Comparison of ENCODE assay signal across 16 cellular contexts in the genomic region with DNA sequence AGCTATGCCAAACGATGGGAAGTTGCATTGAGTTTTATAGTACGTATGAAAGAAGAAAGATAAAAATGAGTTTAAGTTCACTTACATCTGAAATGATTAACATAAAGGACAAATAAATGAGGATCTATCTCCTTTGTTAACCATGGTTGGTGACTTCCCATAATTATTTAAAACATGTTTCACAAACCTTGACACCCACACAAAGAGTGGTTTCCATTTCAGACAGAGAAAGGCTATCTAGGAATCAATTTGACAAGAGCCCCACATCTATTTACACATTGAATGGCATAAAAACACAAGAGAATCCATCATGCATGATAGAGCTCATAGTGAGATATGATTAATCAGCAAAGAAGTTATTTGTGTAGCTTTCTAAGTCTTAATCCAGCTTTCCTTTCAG. TPM values are rescaled to one million over a fixed set of nuclear protein-coding genes. Genes with fewer than 3 reads are reported as not detected.
A peak's percentile ranks its signal among the peaks of the same experiment; 100 is the strongest.
DNase-seq lines count a peak whose midpoint lies in the region; ATAC-seq and TF ChIP-seq lines count a peak whose summit lies in the region.
"Had no signal": no experiment of that assay in that cellular context is flagged by ENCODE, and none has a peak within 500 bp of the region (broad histone marks: within the 10 kb centered on the region; RNA-seq: fewer than 3 reads in every experiment).

No MANE protein-coding gene starts in this region.

- no peak overlapping the region for H3K27ac ChIP-seq in KMS-11
- H3K27ac ChIP-seq in substantia nigra (ENCODE audit: low read depth, low read length, poor library complexity, severe bottlenecking), result no peak overlapping the region

- peaks cover 43% of the 10 kb centered on the region for H3K4me1 Mint-ChIP-seq in activated CD4-positive, alpha-beta memory T cell treated with anti-CD3 and anti-CD28 coated beads, Interleukin-2, amount 10 ng/mL, durations not matched to agents 7 days and 5 days
- H3K4me1 Mint-ChIP-seq in activated CD4-positive, alpha-beta memory T cell treated with anti-CD3 and anti-CD28 coated beads for 36 hours (ENCODE audit: low read depth), result peaks cover 6% of the 10 kb centered on the region
- H3K4me1 Mint-ChIP-seq in activated B cell treated with CpG ODN at 0.5 μM for 24 hours, result peaks cover 85% of the 10 kb centered on the region
- peaks cover 27% of the 10 kb centered on the region for H3K4me1 Mint-ChIP-seq in stimulated activated effector memory CD8-positive, alpha-beta T cell treated with anti-CD3 and anti-CD28 coated beads, Interleukin-12 subunit alpha, Interleukin-12 subunit beta, amount 100 ng/mL, for 72 hours

- no peaks in the 10 kb centered on the region for H3K27me3 ChIP-seq in KMS-11 (ENCODE audit: insufficient read depth, low read depth)

- intact Hi-C loops in activated CD4-positive, alpha-beta memory T cell treated with anti-CD3 and anti-CD28 coated beads for 36 hours (cut with micrococcal nuclease), result no loop called here
- intact Hi-C loops in activated B cell treated with CpG ODN at 0.5 μM for 24 hours (cut with micrococcal nuclease), result loop anchor here (2.0 kb wide), 1 partner anchor 15 kb away; no protein-coding TSS in a partner anchor

- peaks cover 51% of the 10 kb centered on the region for H3K27me3 Mint-ChIP-seq in activated CD4-positive, alpha-beta memory T cell treated with anti-CD3 and anti-CD28 coated beads, Interleukin-2, amount 10 ng/mL, durations not matched to agents 7 days and 5 days
- peaks cover 31% of the 10 kb centered on the region for H3K27me3 Mint-ChIP-seq in activated CD4-positive, alpha-beta memory T cell treated with anti-CD3 and anti-CD28 coated beads for 36 hours
- no peaks in the 10 kb centered on the region for H3K27me3 Mint-ChIP-seq in activated B cell treated with CpG ODN at 0.5 μM for 24 hours

- ATAC-seq in activated B cell treated with CpG ODN at 0.5 μM for 24 hours (ENCODE audit: low read depth), result no peak
- ATAC-seq in stimulated activated effector memory CD8-positive, alpha-beta T cell treated with anti-CD3 and anti-CD28 coated beads, Interleukin-12 subunit alpha, Interleukin-12 subunit beta, amount 100 ng/mL, for 72 hours, result peak; percentile 38
- no peak for ATAC-seq in GM18867 (IDR thresholded peaks at IDR 0.05; ENCODE audit: unreplicated experiment)
- ATAC-seq: HCT116 had no signal

- CTCF ChIA-PET in activated CD4-positive, alpha-beta memory T cell treated with anti-CD3 and anti-CD28 coated beads, Interleukin-2, amount 10 ng/mL, durations not matched to agents 7 days and 5 days (lab: Charles Lee), result interaction anchor here (1.5 to 1.6 kb wide), 2 partner anchors 15 to 25 kb away, joined by 4 read pairs; a partner anchor contains a TSS
- CTCF ChIA-PET in activated CD4-positive, alpha-beta memory T cell treated with anti-CD3 and anti-CD28 coated beads for 36 hours (lab: Charles Lee), result no interaction called here
- CTCF ChIA-PET in activated B cell treated with CpG ODN at 0.5 μM for 24 hours (lab: Charles Lee), result interaction anchor here (1.1 kb wide), 1 partner anchor 123 kb away, joined by 5 read pairs; no protein-coding TSS in a partner anchor

- no peak overlapping the region for H3K4me3 Mint-ChIP-seq in activated CD4-positive, alpha-beta memory T cell treated with anti-CD3 and anti-CD28 coated beads, Interleukin-2, amount 10 ng/mL, durations not matched to agents 7 days and 5 days
- H3K4me3 Mint-ChIP-seq in activated CD4-positive, alpha-beta memory T cell treated with anti-CD3 and anti-CD28 coated beads for 36 hours, result no peak overlapping the region
- H3K4me3 Mint-ChIP-seq in activated B cell treated with CpG ODN at 0.5 μM for 24 hours, result peak overlapping the region; percentile 81
- H3K4me3 Mint-ChIP-seq in stimulated activated effector memory CD8-positive, alpha-beta T cell treated with anti-CD3 and anti-CD28 coated beads, Interleukin-12 subunit alpha, Interleukin-12 subunit beta, amount 100 ng/mL, for 72 hours, result no peak overlapping the region

- H3K79me2 ChIP-seq in KMS-11 (ENCODE audit: insufficient read depth, low read depth), result no peaks in the 10 kb centered on the region

- DNase-seq in activated CD4-positive, alpha-beta memory T cell treated with anti-CD3 and anti-CD28 coated beads, Interleukin-2, amount 10 ng/mL, durations not matched to agents 7 days and 5 days, result no peak
- DNase-seq in activated CD4-positive, alpha-beta memory T cell treated with anti-CD3 and anti-CD28 coated beads for 36 hours, result no peak
- DNase-seq in activated B cell treated with CpG ODN at 0.5 μM for 24 hours (no peak), substantia nigra (lab: John Stamatoyannopoulos, UW) (no peak), activated gamma-delta T cell treated with Interleukin-2 at 50 U/mL for 16 hours (no peak)
- no peak for DNase-seq in stimulated activated effector memory CD8-positive, alpha-beta T cell treated with anti-CD3 and anti-CD28 coated beads, Interleukin-12 subunit alpha, Interleukin-12 subunit beta, amount 100 ng/mL, for 72 hours (ENCODE audit: low spot score in 2 of 2)
- DNase-seq: DMS53, NCI-H1092 treated with DMSO at 0.1 percent for 48 hours, NCI-H1930, NCI-H2171, NCI-H510A, SIG-M5 had no signal

- no peak for TF ChIP-seq CTCF in KMS-11 (conservative IDR thresholded peaks at IDR 0.05; ENCODE audit: low read depth, low read length)
- TF ChIP-seq CTCF in activated B cell treated with CpG ODN at 0.5 μM for 24 hours (IDR thresholded peaks at IDR 0.05), result no peak

- H2AFZ ChIP-seq in KMS-11 (ENCODE audit: low read depth), result no peak overlapping the region

- H4K20me1 ChIP-seq in KMS-11 (ENCODE audit: insufficient read depth), result no peaks in the 10 kb centered on the region

- H3K4me2 ChIP-seq in KMS-11, result peak overlapping the region; percentile 90; the same call in 1 of the 2 replicates

- H3K9me3 Mint-ChIP-seq in activated CD4-positive, alpha-beta memory T cell treated with anti-CD3 and anti-CD28 coated beads, Interleukin-2, amount 10 ng/mL, durations not matched to agents 7 days and 5 days, result no peaks in the 10 kb centered on the region
- H3K9me3 Mint-ChIP-seq in activated CD4-positive, alpha-beta memory T cell treated with anti-CD3 and anti-CD28 coated beads for 36 hours, result no peaks in the 10 kb centered on the region
- H3K9me3 Mint-ChIP-seq in activated B cell treated with CpG ODN at 0.5 μM for 24 hours, result peaks cover 2% of the 10 kb centered on the region
- H3K9me3 Mint-ChIP-seq in stimulated activated effector memory CD8-positive, alpha-beta T cell treated with anti-CD3 and anti-CD28 coated beads, Interleukin-12 subunit alpha, Interleukin-12 subunit beta, amount 100 ng/mL, for 72 hours, result no peaks in the 10 kb centered on the region
- H3K9me3 Mint-ChIP-seq: CD14-positive monocyte had no signal

- H3K9ac ChIP-seq in KMS-11, result no peak overlapping the region

- H3K36me3 ChIP-seq in KMS-11 (ENCODE audit: insufficient read depth), result no peaks in the 10 kb centered on the region

- peaks cover 80% of the 10 kb centered on the region for H3K4me1 ChIP-seq in KMS-11 (ENCODE audit: low read depth, poor library complexity, severe bottlenecking)

- POLR2A ChIA-PET in activated CD4-positive, alpha-beta memory T cell treated with anti-CD3 and anti-CD28 coated beads, Interleukin-2, amount 10 ng/mL, durations not matched to agents 7 days and 5 days (lab: Charles Lee), result interaction anchor here (0.6 to 4.1 kb wide), 3 partner anchors 8 to 61 kb away, joined by 3 to 26 read pairs (median 9); a partner anchor contains a TSS
- POLR2A ChIA-PET in activated CD4-positive, alpha-beta memory T cell treated with anti-CD3 and anti-CD28 coated beads for 36 hours (lab: Charles Lee), result no interaction called here
- POLR2A ChIA-PET in activated B cell treated with CpG ODN at 0.5 μM for 24 hours (lab: Charles Lee), result interaction anchor here (1.0 to 3.8 kb wide), 2 partner anchors 8 to 14 kb away, joined by 8 to 26 read pairs; a partner anchor contains a TSS

- peak overlapping the region; percentile 13 for H3K27ac Mint-ChIP-seq in activated CD4-positive, alpha-beta memory T cell treated with anti-CD3 and anti-CD28 coated beads, Interleukin-2, amount 10 ng/mL, durations not matched to agents 7 days and 5 days
- H3K27ac Mint-ChIP-seq in activated CD4-positive, alpha-beta memory T cell treated with anti-CD3 and anti-CD28 coated beads for 36 hours, result no peak overlapping the region
- H3K27ac Mint-ChIP-seq in activated B cell treated with CpG ODN at 0.5 μM for 24 hours, result peak overlapping the region; percentile 68
- H3K27ac Mint-ChIP-seq in stimulated activated effector memory CD8-positive, alpha-beta T cell treated with anti-CD3 and anti-CD28 coated beads, Interleukin-12 subunit alpha, Interleukin-12 subunit beta, amount 100 ng/mL, for 72 hours, result no peak overlapping the region

- H3K4me3 ChIP-seq in KMS-11 (IDR thresholded peaks at IDR 0.05; ENCODE audit: insufficient read depth, low read depth, low read length), result no peak overlapping the region

- peaks cover 2% of the 10 kb centered on the region for H3K36me3 Mint-ChIP-seq in activated CD4-positive, alpha-beta memory T cell treated with anti-CD3 and anti-CD28 coated beads, Interleukin-2, amount 10 ng/mL, durations not matched to agents 7 days and 5 days (ENCODE audit: low read depth)
- H3K36me3 Mint-ChIP-seq in activated CD4-positive, alpha-beta memory T cell treated with anti-CD3 and anti-CD28 coated beads for 36 hours, result no peaks in the 10 kb centered on the region
- H3K36me3 Mint-ChIP-seq in activated B cell treated with CpG ODN at 0.5 μM for 24 hours (ENCODE audit: low read depth), result no peaks in the 10 kb centered on the region
- H3K36me3 Mint-ChIP-seq in stimulated activated effector memory CD8-positive, alpha-beta T cell treated with anti-CD3 and anti-CD28 coated beads, Interleukin-12 subunit alpha, Interleukin-12 subunit beta, amount 100 ng/mL, for 72 hours, result no peaks in the 10 kb centered on the region
- H3K36me3 Mint-ChIP-seq: CD14-positive monocyte had no signal

RNA-seq across cellular contexts. Expression of a gene that starts 14.2 kb away (rescaled TPM):
- total RNA-seq in activated CD4-positive, alpha-beta memory T cell treated with anti-CD3 and anti-CD28 coated beads, Interleukin-2, amount 10 ng/mL, durations not matched to agents 7 days and 5 days, result 10 to 100 TPM; 21.8 to 23.3 TPM
- total RNA-seq in activated CD4-positive, alpha-beta memory T cell treated with anti-CD3 and anti-CD28 coated beads for 36 hours, result 10 to 100 TPM; 10.8 to 12.5 TPM
- 39.3 and 42.5 TPM in 2 replicates for total RNA-seq in activated B cell treated with CpG ODN at 0.5 μM for 24 hours

Comparison
In these comparisons a context has a peak if more than half of its experiments do, and no peak if none do; other contexts are left out.
1. H3K27ac Mint-ChIP-seq: peak in activated CD4-positive, alpha-beta memory T cell treated with anti-CD3 and anti-CD28 coated beads, Interleukin-2, amount 10 ng/mL, durations not matched to agents 7 days and 5 days (single experiment) and activated B cell treated with CpG ODN at 0.5 μM for 24 hours (single experiment); none in activated CD4-positive, alpha-beta memory T cell treated with anti-CD3 and anti-CD28 coated beads for 36 hours (single experiment) and stimulated activated effector memory CD8-positive, alpha-beta T cell treated with anti-CD3 and anti-CD28 coated beads, Interleukin-12 subunit alpha, Interleukin-12 subunit beta, amount 100 ng/mL, for 72 hours (single experiment).